Comparison of ENCODE assay signal across 20 cellular contexts in the genomic region with DNA sequence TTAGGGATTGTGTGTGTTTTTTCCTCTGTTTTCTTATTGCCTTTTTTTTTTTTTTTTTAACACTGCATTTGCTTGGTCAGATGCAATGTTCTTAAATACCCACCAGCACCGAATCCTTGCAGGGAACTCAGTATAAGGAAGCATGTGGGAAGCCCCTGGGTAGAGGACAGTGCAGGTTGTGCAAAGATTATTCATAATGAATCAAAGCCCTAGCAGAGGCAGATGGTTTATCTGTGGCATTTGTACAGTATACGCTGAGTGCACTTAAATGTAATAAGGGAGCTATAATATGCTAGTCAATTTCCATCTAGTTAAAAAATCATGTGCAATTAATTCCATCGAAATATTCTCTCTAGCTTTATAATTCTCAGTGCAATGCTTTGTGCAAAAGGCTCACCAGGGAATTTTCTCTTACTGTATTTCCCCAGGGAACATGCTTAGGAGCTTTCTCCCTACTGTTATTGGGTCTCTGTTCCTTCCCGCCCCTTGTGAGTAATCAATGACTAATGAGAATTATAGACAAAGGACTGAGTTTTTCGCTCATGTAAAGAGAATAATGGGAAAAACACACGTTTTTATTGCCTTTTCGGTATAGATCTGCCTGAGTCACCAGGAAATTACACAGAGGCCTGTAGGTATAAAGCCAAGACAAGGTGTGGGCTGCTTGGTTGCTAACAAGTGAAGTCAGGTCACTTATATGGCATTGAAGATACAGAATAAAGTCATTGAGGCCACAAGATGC.
DNase-seq lines count a peak whose midpoint lies in the region; ATAC-seq and TF ChIP-seq lines count a peak whose summit lies in the region.
"Had no signal": no experiment of that assay in that cellular context is flagged by ENCODE, and none has a peak within 500 bp of the region (broad histone marks: within the 10 kb centered on the region; RNA-seq: fewer than 3 reads in every experiment).

No MANE protein-coding gene starts in this region.

- H3K4me1 ChIP-seq in mammary epithelial cell (ENCODE audit: insufficient read depth, low read length) = peaks cover 34% of the 10 kb centered on the region
- H3K4me1 ChIP-seq: prostate gland had no signal

- no peaks in the 10 kb centered on the region for H3K9me3 ChIP-seq in MG63
- no peaks in the 10 kb centered on the region for H3K9me3 ChIP-seq in mammary epithelial cell (replicated peaks; ENCODE audit: insufficient read depth, low read length)
- H3K9me3 ChIP-seq: prostate gland had no signal

- H3K4me3 Mint-ChIP-seq in mesothelial cell of epicardium = no peak overlapping the region
- H3K4me3 Mint-ChIP-seq: brain, naive B cell, T-helper 17 cell had no signal

- CTCF ChIA-PET in mammary epithelial cell (lab: Charles Lee; ENCODE audit: low non-redundant PET) = no interaction called here

- no peaks in the 10 kb centered on the region for H3K27me3 Mint-ChIP-seq in mesothelial cell of epicardium (ENCODE audit: low read depth)
- H3K27me3 Mint-ChIP-seq: brain, naive B cell, T-helper 17 cell had no signal

- in situ Hi-C loops in mammary epithelial cell (cut with MboI; ENCODE audit: low sequenced_read_pairs in 2 of 2) = no loop called here

- WGBS in mammary epithelial cell (ENCODE audit: low coverage, missing lambda C conversion rate) = 8% methylated on average over 7 of the region's 7 CpGs

- no peaks in the 10 kb centered on the region for H3K79me2 ChIP-seq in mammary epithelial cell (ENCODE audit: insufficient read depth, low read length)

- H3K27me3 ChIP-seq in MG63 (no peaks in the 10 kb centered on the region), mammary epithelial cell (ENCODE audit: insufficient read depth, low read length) (no peaks in the 10 kb centered on the region)

- H3K4me3 ChIP-seq in MG63 (no peak overlapping the region), mammary epithelial cell (replicated peaks in 1 of 3; ENCODE audit: insufficient read depth in 1 of 3, low read depth in 2 of 3, low read length in 3 of 3) (no peak overlapping the region), skeletal muscle cell (ENCODE audit: low read depth, low read length) (no peak overlapping the region)
- H3K4me3 ChIP-seq: prostate gland had no signal

- H3K4me2 ChIP-seq in mammary epithelial cell (ENCODE audit: insufficient read depth, low read depth, low read length) = peak overlapping the region; percentile 69

- H3K36me3 ChIP-seq in MG63 (no peaks in the 10 kb centered on the region), mammary epithelial cell (ENCODE audit: insufficient read depth, low read length) (no peaks in the 10 kb centered on the region)
- H3K36me3 ChIP-seq: prostate gland had no signal

- H2AFZ ChIP-seq in mammary epithelial cell (ENCODE audit: low read depth, low read length) = peak overlapping the region; percentile 34

- no peak for TF ChIP-seq CTCF in mammary epithelial cell (conservative IDR thresholded peaks at IDR 0.05 in 1 of 2, IDR thresholded peaks at IDR 0.05 in 1 of 2; ENCODE audit: extremely low read depth in 1 of 2, insufficient read depth in 1 of 2, low read depth in 1 of 2, low read length in 2 of 2)
- no peak for TF ChIP-seq CTCF in mesothelial cell of epicardium (IDR thresholded peaks at IDR 0.05; ENCODE audit: unreplicated experiment)

- dilution Hi-C loops in mammary epithelial cell (cut with HindIII; ENCODE audit: low sequenced_read_pairs) = no loop called here

- no peak for ATAC-seq in HG02642 (IDR thresholded peaks at IDR 0.05; ENCODE audit: poor library complexity, unreplicated experiment)
- ATAC-seq: T-helper 17 cell had no signal

- DNase-seq in ELR (ENCODE audit: low read depth) = peak; percentile 97
- peak; percentile 29 for DNase-seq in MG63
- peak; percentile 96 for DNase-seq in mammary epithelial cell
- peak; percentile 41 for DNase-seq in skeletal muscle cell (ENCODE audit: low read depth)
- no peak for DNase-seq in globus pallidus (ENCODE audit: low spot score)
- no peak for DNase-seq in mesothelial cell of epicardium (ENCODE audit: low spot score in 2 of 2, unreplicated experiment in 2 of 2)
- DNase-seq in activated CD4-positive, alpha-beta T cell treated with anti-CD3 and anti-CD28 coated beads for 4 hours = no peak
- DNase-seq: activated CD4-positive, CD25-positive, alpha-beta regulatory T cell treated with anti-CD3 and anti-CD28 coated beads, Interleukin-2, amount 50 U/mL, for 72 hours; activated naive CD4-positive, alpha-beta T cell; DMS53; MM.1S; naive B cell; NCI-H2081 treated with DMSO at 0.1 percent for 48 hours; Right ventricle myocardium superior; stimulated activated CD4-positive, alpha-beta T cell treated with anti-CD3 and anti-CD28 coated beads, Interleukin-15, amount 100 ng/mL, for 24 hours; T-helper 17 cell had no signal

- no peak overlapping the region for H3K27ac Mint-ChIP-seq in mesothelial cell of epicardium
- H3K27ac Mint-ChIP-seq: naive B cell, T-helper 17 cell had no signal

- H3K27ac ChIP-seq in mammary epithelial cell (ENCODE audit: insufficient read depth, low read depth, low read length) = peak overlapping the region; percentile 84
- H3K27ac ChIP-seq: C4-2B, prostate gland had no signal

- intact Hi-C loops in mammary epithelial cell (cut with micrococcal nuclease) = no loop called here

- H4K20me1 ChIP-seq in mammary epithelial cell (ENCODE audit: insufficient read depth, low read length) = no peaks in the 10 kb centered on the region

- BruUV-seq in mammary epithelial cell (replicated peaks; lab: Mats Ljungman, UMichigan) = no TSS peak

- no peaks in the 10 kb centered on the region for H3K36me3 Mint-ChIP-seq in mesothelial cell of epicardium
- H3K36me3 Mint-ChIP-seq: brain, naive B cell had no signal

- peaks cover 15% of the 10 kb centered on the region for H3K4me1 Mint-ChIP-seq in mesothelial cell of epicardium
- H3K4me1 Mint-ChIP-seq: brain, naive B cell, T-helper 17 cell had no signal

- peak overlapping the region; percentile 49 for H3K9ac ChIP-seq in mammary epithelial cell (ENCODE audit: insufficient read depth, low read length)

- H3K9me3 Mint-ChIP-seq in mesothelial cell of epicardium = peaks cover 9% of the 10 kb centered on the region

Comparison
In these comparisons a context has a peak if more than half of its experiments do, and no peak if none do; other contexts are left out.
1. DNase-seq: peak in ELR (single experiment), MG63 (single experiment), mammary epithelial cell (single experiment) and skeletal muscle cell (single experiment); none in globus pallidus (single experiment), mesothelial cell of epicardium (0 of 2) and activated CD4-positive, alpha-beta T cell treated with anti-CD3 and anti-CD28 coated beads for 4 hours (0 of 2).